In genomic region chr1:82927753-82928152, GRCh38 we compare ENCODE assay signal across 17 cellular contexts.
A peak's percentile ranks its signal among the peaks of the same experiment; 100 is the strongest.
DNase-seq lines count a peak whose midpoint lies in the region; ATAC-seq and TF ChIP-seq lines count a peak whose summit lies in the region.
"Had no signal": no experiment of that assay in that cellular context is flagged by ENCODE, and none has a peak within 500 bp of the region (broad histone marks: within the 10 kb centered on the region; RNA-seq: fewer than 3 reads in every experiment).

No MANE protein-coding gene starts in this region.

- no peak overlapping the region for H2BK5ac ChIP-seq in neuronal stem cell (ENCODE audit: low read length)

- H3K18ac ChIP-seq in neuronal stem cell (ENCODE audit: low read length): no peak overlapping the region

- H2AK5ac ChIP-seq in neuronal stem cell (ENCODE audit: low read depth, low read length): no peak overlapping the region

- no peaks in the 10 kb centered on the region for H3K9me2 ChIP-seq in hepatocyte (replicated peaks; ENCODE audit: insufficient read depth)

- H3K4me2 ChIP-seq in hepatocyte (no peak overlapping the region), neuronal stem cell (ENCODE audit: insufficient read depth, low read length, poor library complexity, severe bottlenecking) (no peak overlapping the region)
- H3K4me2 ChIP-seq: PC-9 had no signal

- H3K27me3 ChIP-seq in SJCRH30 (no peaks in the 10 kb centered on the region), hepatocyte (no peaks in the 10 kb centered on the region), neuronal stem cell (ENCODE audit: control insufficient read depth in 3 of 3, insufficient read depth in 3 of 3, low read depth in 1 of 3, low read length in 3 of 3) (no peaks in the 10 kb centered on the region)
- H3K27me3 ChIP-seq: MG63 had no signal

- H2AFZ ChIP-seq in hepatocyte (peak overlapping the region; percentile 36), neuronal stem cell (ENCODE audit: low read length) (peak overlapping the region; percentile 55)
- H2AFZ ChIP-seq: PC-9 had no signal

- no peak overlapping the region for H4K8ac ChIP-seq in neuronal stem cell (ENCODE audit: low read depth, low read length)

- no peak overlapping the region for H3K14ac ChIP-seq in neuronal stem cell (ENCODE audit: low read length)

- no peak overlapping the region for H3K4ac ChIP-seq in neuronal stem cell (ENCODE audit: low read length)

- H2BK12ac ChIP-seq in neuronal stem cell (ENCODE audit: low read length): no peak overlapping the region

- no peak for ATAC-seq in GM21576 (IDR thresholded peaks at IDR 0.05; ENCODE audit: unreplicated experiment)

- H4K91ac ChIP-seq in neuronal stem cell (ENCODE audit: low read depth, low read length, poor library complexity): no peak overlapping the region

- H3K79me1 ChIP-seq in neuronal stem cell (ENCODE audit: low read depth, low read length): no peaks in the 10 kb centered on the region

- 20% methylated on average over 1 of the region's 1 CpG for WGBS in hepatocyte (ENCODE audit: low lambda C conversion rate, missing lambda C conversion rate)
- WGBS in neuronal stem cell (ENCODE audit: extremely low coverage in 2 of 2, insufficient read length in 2 of 2, insufficient replicate concordance in 1 of 2), 2 donors: no CpG with 5 or more reads among the region's 1 CpG

- H3K36me3 ChIP-seq in SJCRH30: no peaks in the 10 kb centered on the region
- no peaks in the 10 kb centered on the region for H3K36me3 ChIP-seq in hepatocyte (replicated peaks; ENCODE audit: insufficient read depth, low read depth)
- H3K36me3 ChIP-seq in neuronal stem cell (replicated peaks in 1 of 2; ENCODE audit: control insufficient read depth in 2 of 2, insufficient read depth in 2 of 2, low read length in 2 of 2): no peaks in the 10 kb centered on the region
- H3K36me3 ChIP-seq: MG63 had no signal

- H3K4me3 ChIP-seq in SJCRH30: no peak overlapping the region
- H3K4me3 ChIP-seq in hepatocyte: no peak overlapping the region
- no peak overlapping the region for H3K4me3 ChIP-seq in neuronal stem cell (ENCODE audit: low read length in 2 of 2)
- H3K4me3 ChIP-seq: MG63, PC-9 had no signal

- H3K4me1 ChIP-seq in SJCRH30 (no peaks in the 10 kb centered on the region), hepatocyte (ENCODE audit: insufficient read depth) (peaks cover 13% of the 10 kb centered on the region), neuronal stem cell (ENCODE audit: control insufficient read depth in 2 of 2, insufficient read depth in 1 of 2, low read depth in 1 of 2, low read length in 2 of 2) (peaks cover 2 to 5% of the 10 kb centered on the region in 2 donors)

- no peak overlapping the region for H3K9ac ChIP-seq in neuronal stem cell (ENCODE audit: low read depth, low read length, poor library complexity)

- no peak overlapping the region for H3K23ac ChIP-seq in neuronal stem cell (ENCODE audit: low read depth, low read length, poor library complexity)

- H2BK120ac ChIP-seq in neuronal stem cell (ENCODE audit: low read depth, low read length): no peak overlapping the region

- no peaks in the 10 kb centered on the region for H4K20me1 ChIP-seq in hepatocyte (ENCODE audit: insufficient read depth, poor library complexity, severe bottlenecking)

- H3K27ac ChIP-seq in SJCRH30 (no peak overlapping the region), hepatocyte (peak overlapping the region; percentile 43), neuronal stem cell (replicated peaks; ENCODE audit: low read length) (no peak overlapping the region)
- H3K27ac ChIP-seq: 22Rv1, PC-9 had no signal

- H3K9me3 ChIP-seq in SJCRH30 (replicated peaks) (no peaks in the 10 kb centered on the region), hepatocyte (ENCODE audit: low read depth) (no peaks in the 10 kb centered on the region), neuronal stem cell (replicated peaks in 1 of 2; ENCODE audit: control insufficient read depth in 2 of 2, insufficient read depth in 1 of 2, low read depth in 1 of 2, low read length in 2 of 2) (no peaks in the 10 kb centered on the region)
- H3K9me3 ChIP-seq: MG63 had no signal

- H2BK15ac ChIP-seq in neuronal stem cell (ENCODE audit: low read length): no peak overlapping the region

- H3K79me2 ChIP-seq in hepatocyte: no peaks in the 10 kb centered on the region

- DNase-seq in DMS53 (lab: John Stamatoyannopoulos, UW): peak; percentile 47
- DNase-seq in DMS53 treated with DMSO at 0.1 percent for 48 hours (lab: John Stamatoyannopoulos, UW; ENCODE audit: unreplicated experiment): no peak
- peak; percentile 7 to 20 for DNase-seq in SJCRH30
- peak; percentile 20 for DNase-seq in hepatocyte (ENCODE audit: low spot score)
- DNase-seq in neuronal stem cell (ENCODE audit: low spot score): no peak
- DNase-seq in T-helper 1 cell: no peak
- DNase-seq in NCI-H146 treated with DMSO at 0.1 percent for 48 hours (lab: John Stamatoyannopoulos, UW; ENCODE audit: unreplicated experiment): no peak
- DNase-seq: C1 segment of cervical spinal cord, MG63, NCI-H1105, NCI-H1930, NCI-H2171, NCI-H446 treated with DMSO at 0.1 percent for 48 hours, NCI-H748 treated with DMSO at 0.1 percent for 48 hours, PC-9 had no signal

- no peak for TF ChIP-seq CTCF in hepatocyte (IDR thresholded peaks at IDR 0.05; ENCODE audit: poor library complexity)

Comparison
In these comparisons a context has a peak if more than half of its experiments do, and no peak if none do; other contexts are left out.
1. DNase-seq: peak in DMS53 (single experiment), SJCRH30 (2 of 2) and hepatocyte (single experiment); none in DMS53 treated with DMSO at 0.1 percent for 48 hours (single experiment), neuronal stem cell (single experiment), T-helper 1 cell (0 of 5) and NCI-H146 treated with DMSO at 0.1 percent for 48 hours (single experiment).